In genomic region chr12:9113987-9114309, GRCh38 we compare ENCODE assay signal across 1 cellular context.
TF ChIP-seq lines count a peak whose summit lies in the region.

No MANE protein-coding gene starts in this region.

TF ChIP-seq in HepG2, 621 proteins besides CTCF, POLR2A, EP300 and RAD21 (continued from another document and continues in another):
- TF ChIP-seq, protein P1, sequence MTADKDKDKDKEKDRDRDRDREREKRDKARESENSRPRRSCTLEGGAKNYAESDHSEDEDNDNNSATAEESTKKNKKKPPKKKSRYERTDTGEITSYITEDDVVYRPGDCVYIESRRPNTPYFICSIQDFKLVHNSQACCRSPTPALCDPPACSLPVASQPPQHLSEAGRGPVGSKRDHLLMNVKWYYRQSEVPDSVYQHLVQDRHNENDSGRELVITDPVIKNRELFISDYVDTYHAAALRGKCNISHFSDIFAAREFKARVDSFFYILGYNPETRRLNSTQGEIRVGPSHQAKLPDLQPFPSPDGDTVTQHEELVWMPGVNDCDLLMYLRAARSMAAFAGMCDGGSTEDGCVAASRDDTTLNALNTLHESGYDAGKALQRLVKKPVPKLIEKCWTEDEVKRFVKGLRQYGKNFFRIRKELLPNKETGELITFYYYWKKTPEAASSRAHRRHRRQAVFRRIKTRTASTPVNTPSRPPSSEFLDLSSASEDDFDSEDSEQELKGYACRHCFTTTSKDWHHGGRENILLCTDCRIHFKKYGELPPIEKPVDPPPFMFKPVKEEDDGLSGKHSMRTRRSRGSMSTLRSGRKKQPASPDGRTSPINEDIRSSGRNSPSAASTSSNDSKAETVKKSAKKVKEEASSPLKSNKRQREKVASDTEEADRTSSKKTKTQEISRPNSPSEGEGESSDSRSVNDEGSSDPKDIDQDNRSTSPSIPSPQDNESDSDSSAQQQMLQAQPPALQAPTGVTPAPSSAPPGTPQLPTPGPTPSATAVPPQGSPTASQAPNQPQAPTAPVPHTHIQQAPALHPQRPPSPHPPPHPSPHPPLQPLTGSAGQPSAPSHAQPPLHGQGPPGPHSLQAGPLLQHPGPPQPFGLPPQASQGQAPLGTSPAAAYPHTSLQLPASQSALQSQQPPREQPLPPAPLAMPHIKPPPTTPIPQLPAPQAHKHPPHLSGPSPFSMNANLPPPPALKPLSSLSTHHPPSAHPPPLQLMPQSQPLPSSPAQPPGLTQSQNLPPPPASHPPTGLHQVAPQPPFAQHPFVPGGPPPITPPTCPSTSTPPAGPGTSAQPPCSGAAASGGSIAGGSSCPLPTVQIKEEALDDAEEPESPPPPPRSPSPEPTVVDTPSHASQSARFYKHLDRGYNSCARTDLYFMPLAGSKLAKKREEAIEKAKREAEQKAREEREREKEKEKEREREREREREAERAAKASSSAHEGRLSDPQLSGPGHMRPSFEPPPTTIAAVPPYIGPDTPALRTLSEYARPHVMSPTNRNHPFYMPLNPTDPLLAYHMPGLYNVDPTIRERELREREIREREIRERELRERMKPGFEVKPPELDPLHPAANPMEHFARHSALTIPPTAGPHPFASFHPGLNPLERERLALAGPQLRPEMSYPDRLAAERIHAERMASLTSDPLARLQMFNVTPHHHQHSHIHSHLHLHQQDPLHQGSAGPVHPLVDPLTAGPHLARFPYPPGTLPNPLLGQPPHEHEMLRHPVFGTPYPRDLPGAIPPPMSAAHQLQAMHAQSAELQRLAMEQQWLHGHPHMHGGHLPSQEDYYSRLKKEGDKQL (CRISPR knock-in tag; IDR thresholded peaks at IDR 0.05; ENCODE audit: low read depth) = peak; percentile 80; the same call in 1 of the 2 replicates
- TF ChIP-seq RFXAP (CRISPR knock-in tag; IDR thresholded peaks at IDR 0.05; ENCODE audit: borderline replicate concordance) (no peak), TOE1 (CRISPR knock-in tag; IDR thresholded peaks at IDR 0.05) (no peak), ZBTB38 (CRISPR knock-in tag; IDR thresholded peaks at IDR 0.05) (no peak), ZNF136 (CRISPR knock-in tag; IDR thresholded peaks at IDR 0.05; ENCODE audit: low read depth) (no peak), ERF (CRISPR knock-in tag; IDR thresholded peaks at IDR 0.05) (no peak), SYNCRIP (IDR thresholded peaks at IDR 0.05; ENCODE audit: insufficient read depth, low read depth, low read length) (no peak), NR3C1 (CRISPR knock-in tag; IDR thresholded peaks at IDR 0.05) (no peak), GPN1 (CRISPR knock-in tag; IDR thresholded peaks at IDR 0.05; ENCODE audit: borderline replicate concordance) (no peak), ZNF580 (CRISPR knock-in tag; IDR thresholded peaks at IDR 0.05; ENCODE audit: borderline replicate concordance, low read depth) (no peak), KMT2A (CRISPR knock-in tag; IDR thresholded peaks at IDR 0.05) (no peak; the same call in 1 of the 2 replicates), ZFP36 (IDR thresholded peaks at IDR 0.05; ENCODE audit: borderline replicate concordance, low read depth, low read length, partially characterized antibody) (no peak), KLF15 (CRISPR knock-in tag; IDR thresholded peaks at IDR 0.05; ENCODE audit: borderline replicate concordance) (no peak), RFX1 (IDR thresholded peaks at IDR 0.05) (no peak), TFDP2 (CRISPR knock-in tag; IDR thresholded peaks at IDR 0.05) (no peak), IRF2 (CRISPR knock-in tag; IDR thresholded peaks at IDR 0.05) (0 out of 2 replicates have a peak, but pooled peaks have one; percentile 43), ZFYVE20 (CRISPR knock-in tag; IDR thresholded peaks at IDR 0.05; ENCODE audit: borderline replicate concordance, low read depth) (no peak), YY1 (IDR thresholded peaks at IDR 0.05; ENCODE audit: insufficient read depth, insufficient replicate concordance, low read depth, low read length) (peak; percentile 53), ZSCAN9 (CRISPR knock-in tag; IDR thresholded peaks at IDR 0.05; ENCODE audit: borderline replicate concordance) (no peak; the same call in 1 of the 2 replicates), KLF12 (CRISPR knock-in tag; IDR thresholded peaks at IDR 0.05; ENCODE audit: borderline replicate concordance) (no peak), GPBP1L1 (CRISPR knock-in tag; IDR thresholded peaks at IDR 0.05) (no peak), JDP2 (CRISPR knock-in tag; IDR thresholded peaks at IDR 0.05; ENCODE audit: borderline replicate concordance) (no peak), ZNF260 (CRISPR knock-in tag; IDR thresholded peaks at IDR 0.05; ENCODE audit: borderline replicate concordance, low read depth) (no peak), ZMYM3 (CRISPR knock-in tag; IDR thresholded peaks at IDR 0.05) (no peak), ZNF746 (CRISPR knock-in tag; IDR thresholded peaks at IDR 0.05) (no peak), ZNF530 (CRISPR knock-in tag; IDR thresholded peaks at IDR 0.05; ENCODE audit: low read depth) (no peak), ZNF781 (CRISPR knock-in tag; IDR thresholded peaks at IDR 0.05; ENCODE audit: borderline replicate concordance, not compliant biosample characterization) (no peak), MEIS2 (CRISPR knock-in tag; IDR thresholded peaks at IDR 0.05) (0 out of 2 replicates have a peak, but pooled peaks have one; percentile 23), ZKSCAN1 (IDR thresholded peaks at IDR 0.05; ENCODE audit: low read length) (no peak), LCORL (IDR thresholded peaks at IDR 0.05) (no peak), LCORL (CRISPR knock-in tag; IDR thresholded peaks at IDR 0.05) (0 out of 2 replicates have a peak, but pooled peaks have one; percentile 39), ZNF883 (CRISPR knock-in tag; IDR thresholded peaks at IDR 0.05; ENCODE audit: not compliant biosample characterization) (no peak), GLI4 (CRISPR knock-in tag; IDR thresholded peaks at IDR 0.05; ENCODE audit: borderline replicate concordance) (no peak), SMARCE1 (IDR thresholded peaks at IDR 0.05; ENCODE audit: borderline replicate concordance) (no peak), DNMT1 (CRISPR knock-in tag; IDR thresholded peaks at IDR 0.05) (no peak), SUZ12 (IDR thresholded peaks at IDR 0.05; ENCODE audit: low read depth, low read length) (no peak), CREBL2 (CRISPR knock-in tag; IDR thresholded peaks at IDR 0.05; ENCODE audit: borderline replicate concordance) (no peak), ZNF30 (CRISPR knock-in tag; IDR thresholded peaks at IDR 0.05) (no peak), MATR3 (CRISPR knock-in tag; IDR thresholded peaks at IDR 0.05) (no peak), ZNF121 (CRISPR knock-in tag; IDR thresholded peaks at IDR 0.05) (no peak), KMT2B (CRISPR knock-in tag; IDR thresholded peaks at IDR 0.05) (no peak), ZNF572 (CRISPR knock-in tag; IDR thresholded peaks at IDR 0.05) (no peak), ZNF644 (CRISPR knock-in tag; IDR thresholded peaks at IDR 0.05; ENCODE audit: low read depth) (no peak), POLR2G (IDR thresholded peaks at IDR 0.05; ENCODE audit: low read depth, low read length) (peak; percentile 84)
- TF ChIP-seq, protein P2, sequence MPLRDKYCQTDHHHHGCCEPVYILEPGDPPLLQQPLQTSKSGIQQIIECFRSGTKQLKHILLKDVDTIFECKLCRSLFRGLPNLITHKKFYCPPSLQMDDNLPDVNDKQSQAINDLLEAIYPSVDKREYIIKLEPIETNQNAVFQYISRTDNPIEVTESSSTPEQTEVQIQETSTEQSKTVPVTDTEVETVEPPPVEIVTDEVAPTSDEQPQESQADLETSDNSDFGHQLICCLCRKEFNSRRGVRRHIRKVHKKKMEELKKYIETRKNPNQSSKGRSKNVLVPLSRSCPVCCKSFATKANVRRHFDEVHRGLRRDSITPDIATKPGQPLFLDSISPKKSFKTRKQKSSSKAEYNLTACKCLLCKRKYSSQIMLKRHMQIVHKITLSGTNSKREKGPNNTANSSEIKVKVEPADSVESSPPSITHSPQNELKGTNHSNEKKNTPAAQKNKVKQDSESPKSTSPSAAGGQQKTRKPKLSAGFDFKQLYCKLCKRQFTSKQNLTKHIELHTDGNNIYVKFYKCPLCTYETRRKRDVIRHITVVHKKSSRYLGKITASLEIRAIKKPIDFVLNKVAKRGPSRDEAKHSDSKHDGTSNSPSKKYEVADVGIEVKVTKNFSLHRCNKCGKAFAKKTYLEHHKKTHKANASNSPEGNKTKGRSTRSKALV (CRISPR knock-in tag; IDR thresholded peaks at IDR 0.05) = no peak
- TF ChIP-seq, protein P3, sequence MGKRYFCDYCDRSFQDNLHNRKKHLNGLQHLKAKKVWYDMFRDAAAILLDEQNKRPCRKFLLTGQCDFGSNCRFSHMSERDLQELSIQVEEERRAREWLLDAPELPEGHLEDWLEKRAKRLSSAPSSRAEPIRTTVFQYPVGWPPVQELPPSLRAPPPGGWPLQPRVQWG (CRISPR knock-in tag; IDR thresholded peaks at IDR 0.05; ENCODE audit: borderline replicate concordance, low read depth) = no peak
- TF ChIP-seq, protein P4, sequence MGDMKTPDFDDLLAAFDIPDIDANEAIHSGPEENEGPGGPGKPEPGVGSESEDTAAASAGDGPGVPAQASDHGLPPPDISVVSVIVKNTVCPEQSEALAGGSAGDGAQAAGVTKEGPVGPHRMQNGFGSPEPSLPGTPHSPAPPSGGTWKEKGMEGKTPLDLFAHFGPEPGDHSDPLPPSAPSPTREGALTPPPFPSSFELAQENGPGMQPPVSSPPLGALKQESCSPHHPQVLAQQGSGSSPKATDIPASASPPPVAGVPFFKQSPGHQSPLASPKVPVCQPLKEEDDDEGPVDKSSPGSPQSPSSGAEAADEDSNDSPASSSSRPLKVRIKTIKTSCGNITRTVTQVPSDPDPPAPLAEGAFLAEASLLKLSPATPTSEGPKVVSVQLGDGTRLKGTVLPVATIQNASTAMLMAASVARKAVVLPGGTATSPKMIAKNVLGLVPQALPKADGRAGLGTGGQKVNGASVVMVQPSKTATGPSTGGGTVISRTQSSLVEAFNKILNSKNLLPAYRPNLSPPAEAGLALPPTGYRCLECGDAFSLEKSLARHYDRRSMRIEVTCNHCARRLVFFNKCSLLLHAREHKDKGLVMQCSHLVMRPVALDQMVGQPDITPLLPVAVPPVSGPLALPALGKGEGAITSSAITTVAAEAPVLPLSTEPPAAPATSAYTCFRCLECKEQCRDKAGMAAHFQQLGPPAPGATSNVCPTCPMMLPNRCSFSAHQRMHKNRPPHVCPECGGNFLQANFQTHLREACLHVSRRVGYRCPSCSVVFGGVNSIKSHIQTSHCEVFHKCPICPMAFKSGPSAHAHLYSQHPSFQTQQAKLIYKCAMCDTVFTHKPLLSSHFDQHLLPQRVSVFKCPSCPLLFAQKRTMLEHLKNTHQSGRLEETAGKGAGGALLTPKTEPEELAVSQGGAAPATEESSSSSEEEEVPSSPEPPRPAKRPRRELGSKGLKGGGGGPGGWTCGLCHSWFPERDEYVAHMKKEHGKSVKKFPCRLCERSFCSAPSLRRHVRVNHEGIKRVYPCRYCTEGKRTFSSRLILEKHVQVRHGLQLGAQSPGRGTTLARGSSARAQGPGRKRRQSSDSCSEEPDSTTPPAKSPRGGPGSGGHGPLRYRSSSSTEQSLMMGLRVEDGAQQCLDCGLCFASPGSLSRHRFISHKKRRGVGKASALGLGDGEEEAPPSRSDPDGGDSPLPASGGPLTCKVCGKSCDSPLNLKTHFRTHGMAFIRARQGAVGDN (CRISPR knock-in tag; IDR thresholded peaks at IDR 0.05) = no peak
- TF ChIP-seq, protein P5, sequence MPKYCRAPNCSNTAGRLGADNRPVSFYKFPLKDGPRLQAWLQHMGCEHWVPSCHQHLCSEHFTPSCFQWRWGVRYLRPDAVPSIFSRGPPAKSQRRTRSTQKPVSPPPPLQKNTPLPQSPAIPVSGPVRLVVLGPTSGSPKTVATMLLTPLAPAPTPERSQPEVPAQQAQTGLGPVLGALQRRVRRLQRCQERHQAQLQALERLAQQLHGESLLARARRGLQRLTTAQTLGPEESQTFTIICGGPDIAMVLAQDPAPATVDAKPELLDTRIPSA (CRISPR knock-in tag; IDR thresholded peaks at IDR 0.05; ENCODE audit: borderline replicate concordance) = no peak
- TF ChIP-seq, protein P6, sequence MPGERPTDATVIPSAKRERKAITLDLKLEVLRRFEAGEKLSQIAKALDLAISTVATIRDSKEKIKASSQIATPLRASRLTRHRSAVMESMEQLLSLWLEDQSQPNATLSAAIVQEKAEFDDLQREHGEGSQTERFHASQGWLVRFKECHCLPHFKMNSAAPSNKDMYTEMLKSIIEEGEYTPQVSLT (CRISPR knock-in tag; IDR thresholded peaks at IDR 0.05; ENCODE audit: borderline replicate concordance, low read depth) = no peak
- TF ChIP-seq, protein P7, sequence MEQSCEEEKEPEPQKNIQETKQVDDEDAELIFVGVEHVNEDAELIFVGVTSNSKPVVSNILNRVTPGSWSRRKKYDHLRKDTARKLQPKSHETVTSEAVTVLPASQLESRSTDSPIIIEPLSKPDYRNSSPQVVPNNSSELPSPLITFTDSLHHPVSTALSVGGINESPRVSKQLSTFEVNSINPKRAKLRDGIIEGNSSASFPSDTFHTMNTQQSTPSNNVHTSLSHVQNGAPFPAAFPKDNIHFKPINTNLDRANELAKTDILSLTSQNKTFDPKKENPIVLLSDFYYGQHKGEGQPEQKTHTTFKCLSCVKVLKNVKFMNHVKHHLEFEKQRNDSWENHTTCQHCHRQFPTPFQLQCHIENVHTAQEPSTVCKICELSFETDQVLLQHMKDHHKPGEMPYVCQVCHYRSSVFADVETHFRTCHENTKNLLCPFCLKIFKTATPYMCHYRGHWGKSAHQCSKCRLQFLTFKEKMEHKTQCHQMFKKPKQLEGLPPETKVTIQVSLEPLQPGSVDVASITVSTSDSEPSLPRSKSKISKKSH (CRISPR knock-in tag; IDR thresholded peaks at IDR 0.05; ENCODE audit: borderline replicate concordance) = no peak
